Comparison of ENCODE assay signal across 10 cellular contexts in the genomic region with DNA sequence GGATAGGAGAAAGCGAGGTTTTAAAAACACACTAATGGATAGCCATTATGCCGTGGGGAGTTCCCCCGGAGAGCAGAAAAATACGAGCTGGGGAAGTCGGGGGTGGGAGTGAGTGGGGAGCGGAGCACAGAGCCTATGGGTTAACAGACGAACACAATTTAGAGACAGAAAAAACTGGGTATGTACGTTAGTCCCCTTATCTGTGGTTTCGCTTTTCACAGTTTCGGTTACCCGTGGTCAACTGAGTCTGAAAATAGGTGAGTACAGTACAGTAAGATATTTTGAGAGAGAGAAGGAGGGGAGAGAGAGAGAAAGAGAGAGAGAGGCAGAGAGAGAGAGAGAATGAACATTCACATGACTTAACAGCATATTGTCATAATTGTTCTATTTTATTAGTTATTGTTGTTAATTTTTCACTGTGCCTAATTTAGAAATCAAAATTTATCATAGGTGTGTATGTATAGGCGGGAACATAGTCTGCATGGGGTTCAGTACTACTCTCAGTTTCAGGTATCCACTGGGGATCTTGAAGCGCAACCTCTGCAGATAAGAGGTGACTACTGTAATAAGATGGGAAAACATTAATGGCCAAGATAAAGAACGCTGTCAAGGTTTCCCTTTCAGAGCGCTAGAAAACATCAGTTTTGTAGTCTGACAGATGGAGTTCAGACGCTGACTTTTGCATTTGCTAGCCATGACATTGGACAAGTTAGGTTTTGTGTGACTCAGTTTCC.
A peak's percentile ranks its signal among the peaks of the same experiment; 100 is the strongest.
DNase-seq lines count a peak whose midpoint lies in the region; ATAC-seq and TF ChIP-seq lines count a peak whose summit lies in the region.
"Had no signal": no experiment of that assay in that cellular context is flagged by ENCODE, and none has a peak within 500 bp of the region (broad histone marks: within the 10 kb centered on the region; RNA-seq: fewer than 3 reads in every experiment).

No MANE protein-coding gene starts in this region.

- H2BK120ac ChIP-seq in H9 (ENCODE audit: low read depth, low read length, poor library complexity, severe bottlenecking) (no peak overlapping the region), trophoblast cell (ENCODE audit: insufficient read depth, low read length, poor library complexity) (no peak overlapping the region)

- H3T11ph ChIP-seq in H9 (ENCODE audit: low read length) = no peak overlapping the region

- peaks cover 5 to 11% (median 8%) of the 10 kb centered on the region in 7 donors for H3K4me1 Mint-ChIP-seq in naive thymus-derived CD4-positive, alpha-beta T cell
- H3K4me1 Mint-ChIP-seq in H9 = peaks cover 30 to 32% of the 10 kb centered on the region in 2 experiments

- H3K9ac ChIP-seq in H9 (ENCODE audit: extremely low read depth, insufficient read length, low read length) = no peak overlapping the region
- H3K9ac ChIP-seq in trophoblast cell (ENCODE audit: low read length) = no peak overlapping the region

- DNase-seq in naive thymus-derived CD4-positive, alpha-beta T cell = no peak
- DNase-seq in H9 = no peak
- DNase-seq in GOT3 (lab: John Stamatoyannopoulos, UW) = no peak
- no peak for DNase-seq in trophoblast cell
- DNase-seq in hepatocyte (ENCODE audit: low spot score) = no peak
- DNase-seq: activated naive CD4-positive, alpha-beta T cell treated with anti-CD3 and anti-CD28 coated beads, Interleukin-2, amount 10 ng/mL, durations not matched to agents 7 days and 5 days; esophagus squamous epithelium had no signal

- H3K9me3 ChIP-seq in naive thymus-derived CD4-positive, alpha-beta T cell (ENCODE audit: control insufficient read depth in 2 of 3, low read length in 3 of 3) = no peaks in the 10 kb centered on the region
- H3K9me3 ChIP-seq in H9 (ENCODE audit: control insufficient read depth, low read depth, low read length) = no peaks in the 10 kb centered on the region
- no peaks in the 10 kb centered on the region for H3K9me3 ChIP-seq in trophoblast cell (ENCODE audit: insufficient read depth, low read depth, low read length)
- H3K9me3 ChIP-seq in hepatocyte (ENCODE audit: low read depth) = no peaks in the 10 kb centered on the region
- H3K9me3 ChIP-seq: esophagus squamous epithelium had no signal

- H3K9me2 ChIP-seq in hepatocyte (replicated peaks; ENCODE audit: insufficient read depth) = no peaks in the 10 kb centered on the region

- intact Hi-C loops in naive thymus-derived CD4-positive, alpha-beta T cell (cut with micrococcal nuclease) = no loop called here

- peaks cover 31 to 64% (median 47%) of the 10 kb centered on the region in 5 donors for H3K27me3 Mint-ChIP-seq in naive thymus-derived CD4-positive, alpha-beta T cell
- no peaks in the 10 kb centered on the region for H3K27me3 Mint-ChIP-seq in H9 (ENCODE audit: low read depth)

- no peak for TF ChIP-seq CTCF in H9 (conservative IDR thresholded peaks at IDR 0.05)
- TF ChIP-seq CTCF in hepatocyte (IDR thresholded peaks at IDR 0.05; ENCODE audit: poor library complexity) = no peak

- H3K56ac ChIP-seq in H9 (ENCODE audit: insufficient read length, low read depth, low read length) = no peak overlapping the region

- H3K27me3 ChIP-seq in naive thymus-derived CD4-positive, alpha-beta T cell (ENCODE audit: control insufficient read depth in 2 of 2, insufficient read depth in 2 of 2, low read length in 2 of 2) = peaks cover 0 to 3% of the 10 kb centered on the region in 2 donors
- no peaks in the 10 kb centered on the region for H3K27me3 ChIP-seq in H9 (ENCODE audit: insufficient read depth, low read length)
- H3K27me3 ChIP-seq in trophoblast cell (ENCODE audit: insufficient read depth, low read length) = no peaks in the 10 kb centered on the region
- H3K27me3 ChIP-seq in hepatocyte = peaks cover 6% of the 10 kb centered on the region
- H3K27me3 ChIP-seq: esophagus squamous epithelium had no signal

- H3K23ac ChIP-seq in H9 (ENCODE audit: insufficient read length, low read depth, low read length) (no peak overlapping the region), trophoblast cell (ENCODE audit: low read length) (no peak overlapping the region)

- H3K4me2 ChIP-seq in H9 (ENCODE audit: insufficient read depth, insufficient read length, low read length) = no peak overlapping the region
- no peak overlapping the region for H3K4me2 ChIP-seq in trophoblast cell (ENCODE audit: low read length)
- no peak overlapping the region for H3K4me2 ChIP-seq in hepatocyte

- H3K27ac ChIP-seq in naive thymus-derived CD4-positive, alpha-beta T cell (ENCODE audit: low read depth, low read length) = no peak overlapping the region
- H3K27ac ChIP-seq in H9 (ENCODE audit: insufficient read length, low read depth, low read length) (no peak overlapping the region), trophoblast cell (ENCODE audit: low read depth, low read length) (no peak overlapping the region), hepatocyte (no peak overlapping the region)
- H3K27ac ChIP-seq: esophagus squamous epithelium had no signal

- H2BK15ac ChIP-seq in H9 (ENCODE audit: low read depth, low read length) = no peak overlapping the region

- no peak overlapping the region for H3K4me3 ChIP-seq in naive thymus-derived CD4-positive, alpha-beta T cell (ENCODE audit: low read length)
- no peak overlapping the region for H3K4me3 ChIP-seq in trophoblast cell (ENCODE audit: low read depth, low read length)
- no peak overlapping the region for H3K4me3 ChIP-seq in hepatocyte
- H3K4me3 ChIP-seq: esophagus squamous epithelium had no signal

- H2BK5ac ChIP-seq in H9 (ENCODE audit: insufficient read length, low read length) (no peak overlapping the region), trophoblast cell (ENCODE audit: low read depth, low read length, poor library complexity) (no peak overlapping the region)

- H2BK12ac ChIP-seq in H9 (ENCODE audit: insufficient read length, low read depth, low read length) (no peak overlapping the region), trophoblast cell (ENCODE audit: low read length) (no peak overlapping the region)

- no peaks in the 10 kb centered on the region for H3K36me3 ChIP-seq in naive thymus-derived CD4-positive, alpha-beta T cell (ENCODE audit: control insufficient read depth in 2 of 3, insufficient read depth in 3 of 3, low read length in 3 of 3)
- H3K36me3 ChIP-seq in trophoblast cell (ENCODE audit: control insufficient read depth in 1 of 2, insufficient read depth in 2 of 2, low read length in 2 of 2) (no peaks in the 10 kb centered on the region), hepatocyte (replicated peaks; ENCODE audit: insufficient read depth, low read depth) (no peaks in the 10 kb centered on the region)
- H3K36me3 ChIP-seq: esophagus squamous epithelium had no signal

- H2AFZ ChIP-seq in H9 (ENCODE audit: low read length) (no peak overlapping the region), trophoblast cell (ENCODE audit: insufficient read depth, low read length, poor library complexity) (no peak overlapping the region), hepatocyte (no peak overlapping the region)

- H2BK20ac ChIP-seq in H9 (ENCODE audit: low read depth, low read length, poor library complexity, severe bottlenecking) = no peak overlapping the region

- no peak overlapping the region for H2AK5ac ChIP-seq in H9 (ENCODE audit: insufficient read length, low read length)
- no peak overlapping the region for H2AK5ac ChIP-seq in trophoblast cell (ENCODE audit: low read length)

- H4K8ac ChIP-seq in H9 (replicated peaks; ENCODE audit: insufficient read length, low read depth, low read length) (no peak overlapping the region), trophoblast cell (ENCODE audit: low read depth, low read length) (no peak overlapping the region)

- no peak overlapping the region for H3K4ac ChIP-seq in H9 (ENCODE audit: low read depth, low read length)
- H3K4ac ChIP-seq in trophoblast cell (ENCODE audit: low read depth, low read length) = no peak overlapping the region

- H3K79me2 ChIP-seq in H9 (ENCODE audit: insufficient read depth, low read length) (no peaks in the 10 kb centered on the region), trophoblast cell (ENCODE audit: control insufficient read depth, insufficient read depth, low read length, poor library complexity) (no peaks in the 10 kb centered on the region), hepatocyte (no peaks in the 10 kb centered on the region)

- no peak overlapping the region for H4K91ac ChIP-seq in H9 (ENCODE audit: insufficient read length, low read depth, low read length)
- H4K91ac ChIP-seq in trophoblast cell (ENCODE audit: low read depth, low read length) = no peak overlapping the region

- no peaks in the 10 kb centered on the region for H3K36me3 Mint-ChIP-seq in naive thymus-derived CD4-positive, alpha-beta T cell
- H3K36me3 Mint-ChIP-seq in H9 (ENCODE audit: insufficient read depth in 1 of 3, low read depth in 3 of 3) = no peaks in the 10 kb centered on the region
- H3K36me3 Mint-ChIP-seq: activated naive CD4-positive, alpha-beta T cell treated with anti-CD3 and anti-CD28 coated beads, Interleukin-2, amount 10 ng/mL, durations not matched to agents 7 days and 5 days had no signal

- CTCF ChIA-PET in naive thymus-derived CD4-positive, alpha-beta T cell (lab: Charles Lee) = interaction anchor here (0.6 kb wide), 1 partner anchor 653 kb away, joined by 3 read pairs; no protein-coding TSS in a partner anchor

- H3K14ac ChIP-seq in H9 (ENCODE audit: insufficient read depth, low read length) = no peak overlapping the region
- no peak overlapping the region for H3K14ac ChIP-seq in trophoblast cell (ENCODE audit: low read length)

- H3K18ac ChIP-seq in H9 (ENCODE audit: insufficient read length, low read depth, low read length) (no peak overlapping the region), trophoblast cell (ENCODE audit: low read length) (no peak overlapping the region)

- POLR2A ChIA-PET in naive thymus-derived CD4-positive, alpha-beta T cell (lab: Charles Lee) = no interaction called here

- H4K12ac ChIP-seq in trophoblast cell (ENCODE audit: low read depth, low read length) = no peak overlapping the region

- H3K27ac Mint-ChIP-seq in naive thymus-derived CD4-positive, alpha-beta T cell = no peak overlapping the region
- no peak overlapping the region for H3K27ac Mint-ChIP-seq in H9
- H3K27ac Mint-ChIP-seq: activated naive CD4-positive, alpha-beta T cell treated with anti-CD3 and anti-CD28 coated beads, Interleukin-2, amount 10 ng/mL, durations not matched to agents 7 days and 5 days had no signal

- peak overlapping the region in 7 of 10 donors; percentile 1 to 47 (median 21) for H3K4me3 Mint-ChIP-seq in naive thymus-derived CD4-positive, alpha-beta T cell
- no peak overlapping the region for H3K4me3 Mint-ChIP-seq in H9
- H3K4me3 Mint-ChIP-seq: activated naive CD4-positive, alpha-beta T cell treated with anti-CD3 and anti-CD28 coated beads, Interleukin-2, amount 10 ng/mL, durations not matched to agents 7 days and 5 days had no signal

- no CpG with 5 or more reads among the region's 16 CpGs for WGBS in H9 (ENCODE audit: extremely low coverage, insufficient read length, low lambda C conversion rate)
- no CpG with 5 or more reads among the region's 16 CpGs for WGBS in trophoblast cell (ENCODE audit: extremely low coverage, insufficient coverage, insufficient read length)
- WGBS in hepatocyte (ENCODE audit: low lambda C conversion rate, missing lambda C conversion rate) = 81% methylated on average over 16 of the region's 16 CpGs

- no peaks in the 10 kb centered on the region for H3K23me2 ChIP-seq in H9 (ENCODE audit: insufficient read length, low read depth, low read length, poor library complexity, severe bottlenecking)

- peaks cover 0 to 3% (median 0%) of the 10 kb centered on the region in 11 donors for H3K9me3 Mint-ChIP-seq in naive thymus-derived CD4-positive, alpha-beta T cell
- H3K9me3 Mint-ChIP-seq in H9 = no peaks in the 10 kb centered on the region; a peak in 1 of 5 replicates
- H3K9me3 Mint-ChIP-seq: activated naive CD4-positive, alpha-beta T cell treated with anti-CD3 and anti-CD28 coated beads, Interleukin-2, amount 10 ng/mL, durations not matched to agents 7 days and 5 days had no signal

- H3K79me1 ChIP-seq in H9 (ENCODE audit: insufficient read depth, low read depth, low read length, poor library complexity, severe bottlenecking) (no peaks in the 10 kb centered on the region), trophoblast cell (ENCODE audit: low read length) (no peaks in the 10 kb centered on the region)

- ATAC-seq in GM18519 (IDR thresholded peaks at IDR 0.05; ENCODE audit: low FRiP score, unreplicated experiment) = peak; percentile 96
- peak; percentile 90 for ATAC-seq in GM21786 (IDR thresholded peaks at IDR 0.05; ENCODE audit: unreplicated experiment)
- peak; percentile 90 for ATAC-seq in HG03521 (IDR thresholded peaks at IDR 0.05; ENCODE audit: unreplicated experiment)
- ATAC-seq in naive thymus-derived CD4-positive, alpha-beta T cell = peak; percentile 29

- H4K20me1 ChIP-seq in H9 (ENCODE audit: control insufficient read depth, insufficient read depth, insufficient read length) = no peaks in the 10 kb centered on the region
- H4K20me1 ChIP-seq in hepatocyte (ENCODE audit: insufficient read depth, poor library complexity, severe bottlenecking) = no peaks in the 10 kb centered on the region

- H4K5ac ChIP-seq in H9 (ENCODE audit: insufficient read length, low read depth, low read length) = no peak overlapping the region

- no peaks in the 10 kb centered on the region for H3K4me1 ChIP-seq in naive thymus-derived CD4-positive, alpha-beta T cell (ENCODE audit: control insufficient read depth in 2 of 2, insufficient read depth in 2 of 2, low read length in 2 of 2)
- H3K4me1 ChIP-seq in H9 (ENCODE audit: insufficient read depth, low read length) (peaks cover 9% of the 10 kb centered on the region; the same call in 1 of the 2 replicates), trophoblast cell (ENCODE audit: control insufficient read depth in 1 of 2, insufficient read depth in 2 of 2, low read length in 2 of 2) (peaks cover 0 to 4% of the 10 kb centered on the region in 2 experiments), hepatocyte (ENCODE audit: insufficient read depth) (no peaks in the 10 kb centered on the region)

Comparison
In these comparisons a context has a peak if more than half of its experiments do, and no peak if none do; other contexts are left out.
1. ATAC-seq: peak in every context shown above with its lines; median percentile 96 in GM18519; 90 in GM21786; 90 in HG03521; 29 in naive thymus-derived CD4-positive, alpha-beta T cell.
2. H3K4me3 Mint-ChIP-seq: peak in naive thymus-derived CD4-positive, alpha-beta T cell (7 of 10); none in H9 (0 of 2).